ENCODE assay signal across 12 cellular contexts in genomic region chr7:7764515-7765138, GRCh38. TPM values are rescaled to one million over a fixed set of nuclear protein-coding genes. Genes with fewer than 3 reads are reported as not detected.
DNase-seq lines count a peak whose midpoint lies in the region; ATAC-seq and TF ChIP-seq lines count a peak whose summit lies in the region.
"Had no signal": no experiment of that assay in that cellular context is flagged by ENCODE, and none has a peak within 500 bp of the region (broad histone marks: within the 10 kb centered on the region; RNA-seq: fewer than 3 reads in every experiment).

No MANE protein-coding gene starts in this region.

- H3F3A ChIP-seq in DOHH2 (ENCODE audit: control insufficient read depth, insufficient read depth) = no peaks in the 10 kb centered on the region

- H3K36me3 ChIP-seq in CD4-positive, CD25-positive, alpha-beta regulatory T cell (ENCODE audit: control insufficient read depth, insufficient read depth, low read length) = no peaks in the 10 kb centered on the region
- H3K36me3 ChIP-seq in DOHH2 (ENCODE audit: control insufficient read depth, low read length) (no peaks in the 10 kb centered on the region), left lung (no peaks in the 10 kb centered on the region), BE2C (no peaks in the 10 kb centered on the region)

- peak overlapping the region; percentile 22 to 94 (median 80) for H3K27ac Mint-ChIP-seq in CD4-positive, CD25-positive, alpha-beta regulatory T cell
- H3K27ac Mint-ChIP-seq in T-helper 1 cell treated with Interleukin-12 subunit alpha and Interleukin-12 subunit beta and Interleukin-4 antibody, amounts not matched to agents 30 μg/mL and 1 μg/mL, for 36 hours = peak overlapping the region; percentile 1
- no peak overlapping the region for H3K27ac Mint-ChIP-seq in endothelial cell (ENCODE audit: unreplicated experiment)

- H3K27me3 ChIP-seq in CD4-positive, CD25-positive, alpha-beta regulatory T cell (ENCODE audit: control insufficient read depth, insufficient read depth, low read length) = no peaks in the 10 kb centered on the region
- H3K27me3 ChIP-seq in DOHH2 (ENCODE audit: control insufficient read depth, low read length) (no peaks in the 10 kb centered on the region), left lung (no peaks in the 10 kb centered on the region), BE2C (no peaks in the 10 kb centered on the region)

- H3K36me3 Mint-ChIP-seq in CD4-positive, CD25-positive, alpha-beta regulatory T cell = peaks cover 3% of the 10 kb centered on the region
- H3K36me3 Mint-ChIP-seq in T-helper 1 cell treated with Interleukin-12 subunit alpha and Interleukin-12 subunit beta and Interleukin-4 antibody, amounts not matched to agents 30 μg/mL and 1 μg/mL, for 36 hours (ENCODE audit: low read depth) = no peaks in the 10 kb centered on the region
- no peaks in the 10 kb centered on the region for H3K36me3 Mint-ChIP-seq in endothelial cell (ENCODE audit: low read depth, unreplicated experiment)

- intact Hi-C loops in left lung (cut with DNase I) = loop anchor here in 1 of 2 donors (10.0 kb wide), 1 partner anchor 80 kb away; no protein-coding TSS in a partner anchor

- H3K27ac ChIP-seq in CD4-positive, CD25-positive, alpha-beta regulatory T cell (ENCODE audit: insufficient read depth, low read length, poor library complexity, severe bottlenecking) = peak overlapping the region; percentile 76
- H3K27ac ChIP-seq in DOHH2 (ENCODE audit: low read depth, low read length) = no peak overlapping the region
- H3K27ac ChIP-seq in left lung = no peak overlapping the region

- no peaks in the 10 kb centered on the region for H3K9me3 ChIP-seq in CD4-positive, CD25-positive, alpha-beta regulatory T cell (ENCODE audit: control insufficient read depth in 2 of 2, low read length in 2 of 2)
- H3K9me3 ChIP-seq in DOHH2 (ENCODE audit: control insufficient read depth, insufficient read depth, low read length) = no peaks in the 10 kb centered on the region
- H3K9me3 ChIP-seq in left lung = no peaks in the 10 kb centered on the region
- no peaks in the 10 kb centered on the region for H3K9me3 ChIP-seq in BE2C

- peak overlapping the region; percentile 33 for H3K4me3 ChIP-seq in CD4-positive, CD25-positive, alpha-beta regulatory T cell (ENCODE audit: low read depth, low read length)
- no peak overlapping the region for H3K4me3 ChIP-seq in DOHH2 (ENCODE audit: low read length)
- no peak overlapping the region for H3K4me3 ChIP-seq in left lung
- H3K4me3 ChIP-seq in BE2C (ENCODE audit: low read depth, low read length) = no peak overlapping the region

- no peaks in the 10 kb centered on the region for H3K79me2 ChIP-seq in DOHH2 (ENCODE audit: control insufficient read depth, low read length)

- no peaks in the 10 kb centered on the region for H3K9me3 Mint-ChIP-seq in CD4-positive, CD25-positive, alpha-beta regulatory T cell
- H3K9me3 Mint-ChIP-seq in T-helper 1 cell treated with Interleukin-12 subunit alpha and Interleukin-12 subunit beta and Interleukin-4 antibody, amounts not matched to agents 30 μg/mL and 1 μg/mL, for 36 hours = no peaks in the 10 kb centered on the region
- no peaks in the 10 kb centered on the region for H3K9me3 Mint-ChIP-seq in endothelial cell (ENCODE audit: unreplicated experiment)

- H4K20me1 ChIP-seq in DOHH2 (ENCODE audit: control insufficient read depth, insufficient read depth, low read depth, low read length) = no peaks in the 10 kb centered on the region

- H3K27me3 Mint-ChIP-seq in CD4-positive, CD25-positive, alpha-beta regulatory T cell = no peaks in the 10 kb centered on the region
- peaks cover 4% of the 10 kb centered on the region for H3K27me3 Mint-ChIP-seq in T-helper 1 cell treated with Interleukin-12 subunit alpha and Interleukin-12 subunit beta and Interleukin-4 antibody, amounts not matched to agents 30 μg/mL and 1 μg/mL, for 36 hours (ENCODE audit: low read depth)
- peaks cover 1% of the 10 kb centered on the region for H3K27me3 Mint-ChIP-seq in endothelial cell (ENCODE audit: unreplicated experiment)

- ATAC-seq in CD4-positive, CD25-positive, alpha-beta regulatory T cell (ENCODE audit: low read depth in 2 of 2) = peak; percentile 69 to 72
- peak; percentile 50 for ATAC-seq in left lung

- H3K9me2 ChIP-seq in DOHH2 (replicated peaks; ENCODE audit: control insufficient read depth, low read length) = no peaks in the 10 kb centered on the region

- TF ChIP-seq CTCF in DOHH2 (IDR thresholded peaks at IDR 0.05; ENCODE audit: low read depth, low read length, poor library complexity, severe bottlenecking) = peak; percentile 22
- TF ChIP-seq CTCF in left lung (IDR thresholded peaks at IDR 0.05) = no peak
- TF ChIP-seq CTCF in endothelial cell (IDR thresholded peaks at IDR 0.05; ENCODE audit: unreplicated experiment) = no peak
- no peak for TF ChIP-seq CTCF in BE2C (IDR thresholded peaks at IDR 0.05; ENCODE audit: low read depth, low read length)

- no peak overlapping the region for H3K4me2 ChIP-seq in DOHH2 (ENCODE audit: low read length)

- H3K4me3 Mint-ChIP-seq in CD4-positive, CD25-positive, alpha-beta regulatory T cell = peak overlapping the region in 3 of 4 donors; percentile 2 to 77 (median 10)
- no peak overlapping the region for H3K4me3 Mint-ChIP-seq in T-helper 1 cell treated with Interleukin-12 subunit alpha and Interleukin-12 subunit beta and Interleukin-4 antibody, amounts not matched to agents 30 μg/mL and 1 μg/mL, for 36 hours
- H3K4me3 Mint-ChIP-seq in endothelial cell (ENCODE audit: unreplicated experiment) = no peak overlapping the region

- DNase-seq in CD4-positive, CD25-positive, alpha-beta regulatory T cell = peak in 2 of 3 donors; percentile 35 to 71
- no peak for DNase-seq in left lung
- DNase-seq in endothelial cell (ENCODE audit: low spot score) = no peak
- DNase-seq in activated gamma-delta T cell treated with Interleukin-2 at 50 U/mL for 16 hours = no peak
- no peak for DNase-seq in BE2C
- DNase-seq in CD1c-positive myeloid dendritic cell (ENCODE audit: extremely low spot score) = no peak
- DNase-seq: cortex of kidney, mesendoderm, NCI-H1092, T1000 had no signal

- H3K4me1 ChIP-seq in CD4-positive, CD25-positive, alpha-beta regulatory T cell (ENCODE audit: control insufficient read depth, insufficient read depth, low read length, poor library complexity, severe bottlenecking) = peaks cover 33% of the 10 kb centered on the region
- H3K4me1 ChIP-seq in DOHH2 (ENCODE audit: control insufficient read depth, low read length) (peaks cover 18% of the 10 kb centered on the region), left lung (peaks cover 6 to 15% of the 10 kb centered on the region in 2 donors), BE2C (peaks cover 10% of the 10 kb centered on the region)

- H3K4me1 Mint-ChIP-seq in CD4-positive, CD25-positive, alpha-beta regulatory T cell = peaks cover 30 to 51% (median 40%) of the 10 kb centered on the region in 4 donors
- peaks cover 23% of the 10 kb centered on the region for H3K4me1 Mint-ChIP-seq in T-helper 1 cell treated with Interleukin-12 subunit alpha and Interleukin-12 subunit beta and Interleukin-4 antibody, amounts not matched to agents 30 μg/mL and 1 μg/mL, for 36 hours (ENCODE audit: low read depth)
- H3K4me1 Mint-ChIP-seq in endothelial cell (ENCODE audit: unreplicated experiment) = peaks cover 6% of the 10 kb centered on the region

RNA-seq across cellular contexts. Expression of gene RPA3, which starts 46.2 kb away (rescaled TPM):
- 29.9 TPM for total RNA-seq in CD4-positive, CD25-positive, alpha-beta regulatory T cell
- polyA plus RNA-seq in CD4-positive, CD25-positive, alpha-beta regulatory T cell = 100 to 1,000 TPM; 105 to 138 (median 116) TPM
- total RNA-seq in left lung = 10 to 100 TPM; 28.5 to 32.3 TPM
- 23.6 TPM for total RNA-seq in endothelial cell (ENCODE audit: unreplicated experiment)
- polyA plus RNA-seq in BE2C (2012; ENCODE audit: insufficient read depth, insufficient read length, low read depth) = 38.3 TPM

Comparison
In these comparisons a context has a peak if more than half of its experiments do, and no peak if none do; other contexts are left out.
1. DNase-seq: peak in CD4-positive, CD25-positive, alpha-beta regulatory T cell (2 of 3); none in left lung (0 of 2), endothelial cell (single experiment), activated gamma-delta T cell treated with Interleukin-2 at 50 U/mL for 16 hours (single experiment), BE2C (single experiment) and CD1c-positive myeloid dendritic cell (single experiment).
2. H3K4me3 Mint-ChIP-seq: peak in CD4-positive, CD25-positive, alpha-beta regulatory T cell (3 of 4); none in T-helper 1 cell treated with Interleukin-12 subunit alpha and Interleukin-12 subunit beta and Interleukin-4 antibody, amounts not matched to agents 30 μg/mL and 1 μg/mL, for 36 hours (single experiment) and endothelial cell (single experiment).